Comparison of ENCODE assay signal across 14 cellular contexts in the genomic region with DNA sequence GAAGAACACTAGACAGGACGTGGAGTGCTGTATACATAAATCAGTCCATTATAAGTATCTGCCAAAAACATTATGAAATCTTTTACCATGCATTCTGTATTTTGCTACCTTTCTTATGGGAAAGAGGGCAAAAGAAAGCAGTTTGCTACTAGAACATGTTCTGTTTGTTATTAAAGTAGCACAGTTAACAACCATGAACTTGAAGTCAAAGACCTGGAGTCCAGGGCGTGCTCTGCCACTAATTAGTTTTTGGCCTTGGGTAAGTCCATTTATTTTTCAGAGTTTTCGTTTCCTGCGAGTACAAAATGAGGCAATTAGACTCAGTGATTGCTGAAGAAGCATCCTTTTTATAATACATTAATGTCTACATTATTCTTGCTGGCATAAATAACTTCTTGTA.
DNase-seq lines count a peak whose midpoint lies in the region; ATAC-seq and TF ChIP-seq lines count a peak whose summit lies in the region.
"Had no signal": no experiment of that assay in that cellular context is flagged by ENCODE, and none has a peak within 500 bp of the region (broad histone marks: within the 10 kb centered on the region; RNA-seq: fewer than 3 reads in every experiment).

No MANE protein-coding gene starts in this region.

- no peaks in the 10 kb centered on the region for H3K9me3 ChIP-seq in liver (ENCODE audit: control insufficient read depth in 4 of 4, low read length in 3 of 4)
- no peaks in the 10 kb centered on the region for H3K9me3 ChIP-seq in neuronal stem cell (replicated peaks in 1 of 2; ENCODE audit: control insufficient read depth in 2 of 2, insufficient read depth in 1 of 2, low read depth in 1 of 2, low read length in 2 of 2)
- H3K9me3 ChIP-seq in upper lobe of right lung: no peaks in the 10 kb centered on the region
- no peaks in the 10 kb centered on the region for H3K9me3 ChIP-seq in psoas muscle
- H3K9me3 ChIP-seq: BE2C had no signal

- no peak overlapping the region for H2BK15ac ChIP-seq in neuronal stem cell (ENCODE audit: low read length)

- H2BK120ac ChIP-seq in neuronal stem cell (ENCODE audit: low read depth, low read length): no peak overlapping the region

- H3K4me1 ChIP-seq in liver (ENCODE audit: control insufficient read depth in 4 of 4, insufficient read depth in 4 of 4, low read length in 3 of 4): no peaks in the 10 kb centered on the region
- no peaks in the 10 kb centered on the region for H3K4me1 ChIP-seq in neuronal stem cell (ENCODE audit: control insufficient read depth in 2 of 2, insufficient read depth in 1 of 2, low read depth in 1 of 2, low read length in 2 of 2)
- H3K4me1 ChIP-seq in upper lobe of right lung: no peaks in the 10 kb centered on the region
- no peaks in the 10 kb centered on the region for H3K4me1 ChIP-seq in psoas muscle
- H3K4me1 ChIP-seq: BE2C had no signal

- no peak overlapping the region for H3K4ac ChIP-seq in neuronal stem cell (ENCODE audit: low read length)

- H3K27me3 ChIP-seq in liver (ENCODE audit: control insufficient read depth in 4 of 4, insufficient read depth in 4 of 4, low read length in 3 of 4) (no peaks in the 10 kb centered on the region), neuronal stem cell (ENCODE audit: control insufficient read depth in 3 of 3, insufficient read depth in 3 of 3, low read depth in 1 of 3, low read length in 3 of 3) (no peaks in the 10 kb centered on the region), upper lobe of right lung (no peaks in the 10 kb centered on the region), psoas muscle (ENCODE audit: insufficient read depth in 3 of 3, low read length in 2 of 3) (no peaks in the 10 kb centered on the region)
- H3K27me3 ChIP-seq: BE2C had no signal

- H2BK12ac ChIP-seq in neuronal stem cell (ENCODE audit: low read length): no peak overlapping the region

- H3K14ac ChIP-seq in neuronal stem cell (ENCODE audit: low read length): no peak overlapping the region

- H3K9ac ChIP-seq in liver (ENCODE audit: low read depth in 1 of 2, low read length in 2 of 2): no peak overlapping the region
- H3K9ac ChIP-seq in neuronal stem cell (ENCODE audit: low read depth, low read length, poor library complexity): no peak overlapping the region

- H3K27ac ChIP-seq in liver (ENCODE audit: low read depth in 1 of 2, low read length in 2 of 2): no peak overlapping the region
- no peak overlapping the region for H3K27ac ChIP-seq in neuronal stem cell (replicated peaks; ENCODE audit: low read length)
- H3K27ac ChIP-seq in upper lobe of right lung: no peak overlapping the region
- H3K27ac ChIP-seq in psoas muscle: no peak overlapping the region
- H3K27ac ChIP-seq: C4-2B had no signal

- no peak overlapping the region for H3K4me2 ChIP-seq in neuronal stem cell (ENCODE audit: insufficient read depth, low read length, poor library complexity, severe bottlenecking)

- H3K36me3 ChIP-seq in liver (ENCODE audit: control insufficient read depth in 4 of 4, insufficient read depth in 3 of 4, low read depth in 1 of 4, low read length in 3 of 4) (no peaks in the 10 kb centered on the region), neuronal stem cell (replicated peaks in 1 of 2; ENCODE audit: control insufficient read depth in 2 of 2, insufficient read depth in 2 of 2, low read length in 2 of 2) (no peaks in the 10 kb centered on the region), upper lobe of right lung (no peaks in the 10 kb centered on the region), psoas muscle (ENCODE audit: insufficient read depth in 1 of 2, low read depth in 1 of 2) (no peaks in the 10 kb centered on the region)
- H3K36me3 ChIP-seq: BE2C had no signal

- 74% methylated on average over 4 of the region's 4 CpGs for WGBS in liver
- WGBS in neuronal stem cell (ENCODE audit: extremely low coverage in 2 of 2, insufficient read length in 2 of 2, insufficient replicate concordance in 1 of 2), 2 donors: no CpG with 5 or more reads among the region's 4 CpGs
- 50 to 55% (median 54%) methylated on average over 4 of the region's 4 CpGs for WGBS in psoas muscle, 3 donors

- no peak for TF ChIP-seq CTCF in liver (IDR thresholded peaks at IDR 0.05; ENCODE audit: low read depth, low read length, missing input control)
- no peak for TF ChIP-seq CTCF in upper lobe of right lung (IDR thresholded peaks at IDR 0.05)
- no peak for TF ChIP-seq CTCF in psoas muscle (IDR thresholded peaks at IDR 0.05)

- no peak overlapping the region for H4K91ac ChIP-seq in neuronal stem cell (ENCODE audit: low read depth, low read length, poor library complexity)

- peak overlapping the region; percentile 31 for H2AFZ ChIP-seq in neuronal stem cell (ENCODE audit: low read length)

- no peak overlapping the region for H2AK5ac ChIP-seq in neuronal stem cell (ENCODE audit: low read depth, low read length)

- H2BK5ac ChIP-seq in neuronal stem cell (ENCODE audit: low read length): no peak overlapping the region

- peak; percentile 3 for DNase-seq in fibroblast of peridontal ligament (ENCODE audit: extremely low read depth)
- DNase-seq in neuronal stem cell (ENCODE audit: low spot score): no peak
- DNase-seq in upper lobe of right lung: no peak
- DNase-seq in psoas muscle: no peak
- no peak for DNase-seq in NCI-H69 (lab: John Stamatoyannopoulos, UW)
- DNase-seq: BE2C; CD4-positive, alpha-beta T cell; DMS153; DMS79 treated with DMSO at 0.1 percent for 48 hours; GF-D8; H9 had no signal

- no peak overlapping the region for H3K23ac ChIP-seq in neuronal stem cell (ENCODE audit: low read depth, low read length, poor library complexity)

- H3K18ac ChIP-seq in neuronal stem cell (ENCODE audit: low read length): no peak overlapping the region

- intact Hi-C loops in upper lobe of right lung (cut with DNase I) (no loop called here), psoas muscle (cut with DNase I) (no loop called here)

- H3K79me1 ChIP-seq in neuronal stem cell (ENCODE audit: low read depth, low read length): no peaks in the 10 kb centered on the region

- ATAC-seq in upper lobe of right lung (no peak), GM21528 (IDR thresholded peaks at IDR 0.05; ENCODE audit: low FRiP score, unreplicated experiment) (no peak), psoas muscle (no peak)

- H3K4me3 ChIP-seq in liver (ENCODE audit: low read depth in 1 of 3, low read length in 3 of 3) (no peak overlapping the region), neuronal stem cell (ENCODE audit: low read length in 2 of 2) (no peak overlapping the region), upper lobe of right lung (no peak overlapping the region), psoas muscle (no peak overlapping the region)

- no peak overlapping the region for H4K8ac ChIP-seq in neuronal stem cell (ENCODE audit: low read depth, low read length)

- no peak for TF ChIP-seq RAD21 in liver (IDR thresholded peaks at IDR 0.05)

TF ChIP-seq in liver, 16 proteins besides CTCF, POLR2A, EP300 and RAD21:
- no peak for TF ChIP-seq YY1 (IDR thresholded peaks at IDR 0.05)
- TF ChIP-seq, protein P1, sequence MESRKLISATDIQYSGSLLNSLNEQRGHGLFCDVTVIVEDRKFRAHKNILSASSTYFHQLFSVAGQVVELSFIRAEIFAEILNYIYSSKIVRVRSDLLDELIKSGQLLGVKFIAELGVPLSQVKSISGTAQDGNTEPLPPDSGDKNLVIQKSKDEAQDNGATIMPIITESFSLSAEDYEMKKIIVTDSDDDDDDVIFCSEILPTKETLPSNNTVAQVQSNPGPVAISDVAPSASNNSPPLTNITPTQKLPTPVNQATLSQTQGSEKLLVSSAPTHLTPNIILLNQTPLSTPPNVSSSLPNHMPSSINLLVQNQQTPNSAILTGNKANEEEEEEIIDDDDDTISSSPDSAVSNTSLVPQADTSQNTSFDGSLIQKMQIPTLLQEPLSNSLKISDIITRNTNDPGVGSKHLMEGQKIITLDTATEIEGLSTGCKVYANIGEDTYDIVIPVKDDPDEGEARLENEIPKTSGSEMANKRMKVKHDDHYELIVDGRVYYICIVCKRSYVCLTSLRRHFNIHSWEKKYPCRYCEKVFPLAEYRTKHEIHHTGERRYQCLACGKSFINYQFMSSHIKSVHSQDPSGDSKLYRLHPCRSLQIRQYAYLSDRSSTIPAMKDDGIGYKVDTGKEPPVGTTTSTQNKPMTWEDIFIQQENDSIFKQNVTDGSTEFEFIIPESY (IDR thresholded peaks at IDR 0.05): no peak
- no peak for TF ChIP-seq HNF4A (conservative IDR thresholded peaks at IDR 0.05)
- peak; percentile 53 for TF ChIP-seq NR2F2 (IDR thresholded peaks at IDR 0.05)
- TF ChIP-seq HNF4G (IDR thresholded peaks at IDR 0.05): no peak
- peak; percentile 86 to 87 for TF ChIP-seq RXRA (IDR thresholded peaks at IDR 0.05)
- TF ChIP-seq, protein P2, sequence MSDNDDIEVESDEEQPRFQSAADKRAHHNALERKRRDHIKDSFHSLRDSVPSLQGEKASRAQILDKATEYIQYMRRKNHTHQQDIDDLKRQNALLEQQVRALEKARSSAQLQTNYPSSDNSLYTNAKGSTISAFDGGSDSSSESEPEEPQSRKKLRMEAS (IDR thresholded peaks at IDR 0.05): peak; percentile 17
- no peak for TF ChIP-seq JUND (IDR thresholded peaks at IDR 0.05)
- TF ChIP-seq, protein P3, sequence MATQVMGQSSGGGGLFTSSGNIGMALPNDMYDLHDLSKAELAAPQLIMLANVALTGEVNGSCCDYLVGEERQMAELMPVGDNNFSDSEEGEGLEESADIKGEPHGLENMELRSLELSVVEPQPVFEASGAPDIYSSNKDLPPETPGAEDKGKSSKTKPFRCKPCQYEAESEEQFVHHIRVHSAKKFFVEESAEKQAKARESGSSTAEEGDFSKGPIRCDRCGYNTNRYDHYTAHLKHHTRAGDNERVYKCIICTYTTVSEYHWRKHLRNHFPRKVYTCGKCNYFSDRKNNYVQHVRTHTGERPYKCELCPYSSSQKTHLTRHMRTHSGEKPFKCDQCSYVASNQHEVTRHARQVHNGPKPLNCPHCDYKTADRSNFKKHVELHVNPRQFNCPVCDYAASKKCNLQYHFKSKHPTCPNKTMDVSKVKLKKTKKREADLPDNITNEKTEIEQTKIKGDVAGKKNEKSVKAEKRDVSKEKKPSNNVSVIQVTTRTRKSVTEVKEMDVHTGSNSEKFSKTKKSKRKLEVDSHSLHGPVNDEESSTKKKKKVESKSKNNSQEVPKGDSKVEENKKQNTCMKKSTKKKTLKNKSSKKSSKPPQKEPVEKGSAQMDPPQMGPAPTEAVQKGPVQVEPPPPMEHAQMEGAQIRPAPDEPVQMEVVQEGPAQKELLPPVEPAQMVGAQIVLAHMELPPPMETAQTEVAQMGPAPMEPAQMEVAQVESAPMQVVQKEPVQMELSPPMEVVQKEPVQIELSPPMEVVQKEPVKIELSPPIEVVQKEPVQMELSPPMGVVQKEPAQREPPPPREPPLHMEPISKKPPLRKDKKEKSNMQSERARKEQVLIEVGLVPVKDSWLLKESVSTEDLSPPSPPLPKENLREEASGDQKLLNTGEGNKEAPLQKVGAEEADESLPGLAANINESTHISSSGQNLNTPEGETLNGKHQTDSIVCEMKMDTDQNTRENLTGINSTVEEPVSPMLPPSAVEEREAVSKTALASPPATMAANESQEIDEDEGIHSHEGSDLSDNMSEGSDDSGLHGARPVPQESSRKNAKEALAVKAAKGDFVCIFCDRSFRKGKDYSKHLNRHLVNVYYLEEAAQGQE (IDR thresholded peaks at IDR 0.05): no peak
- no peak for TF ChIP-seq FOXA2 (IDR thresholded peaks at IDR 0.05)
- TF ChIP-seq TAF1 (conservative IDR thresholded peaks at IDR 0.05): no peak
- TF ChIP-seq SP1 (IDR thresholded peaks at IDR 0.05): peak; percentile 30
